18 cellular contexts compared by ENCODE assay signal in genomic region chr16:89102777-89103073, GRCh38. TPM values are rescaled to one million over a fixed set of nuclear protein-coding genes. Genes with fewer than 3 reads are reported as not detected.
DNase-seq lines count a peak whose midpoint lies in the region; ATAC-seq, FAIRE-seq and TF ChIP-seq lines count a peak whose summit lies in the region.
"Had no signal": no experiment of that assay in that cellular context is flagged by ENCODE, and none has a peak within 500 bp of the region (broad histone marks: within the 10 kb centered on the region; RNA-seq: fewer than 3 reads in every experiment).

No MANE protein-coding gene starts in this region.

- peak in 2 of 3 donors; percentile 39 to 50 for DNase-seq in right cardiac atrium
- DNase-seq in heart right ventricle, result no peak
- no peak for DNase-seq in T-helper 17 cell
- DNase-seq in frontal cortex (ENCODE audit: low spot score in 2 of 2), result no peak
- no peak for DNase-seq in NAMALWA (ENCODE audit: low spot score)
- DNase-seq in endothelial cell (ENCODE audit: low spot score), result no peak
- DNase-seq: DMS153; EL; MM.1S; NCI-H1105 treated with DMSO at 0.1 percent for 48 hours; NCI-H69; NK-92 treated with Interleukin-12 subunit alpha and Interleukin-12 subunit beta, amount 100 ng/mL, for 24 hours; OCI-M1 had no signal

- no peaks in the 10 kb centered on the region for H3K9me3 ChIP-seq in right cardiac atrium (ENCODE audit: control insufficient read depth, low read length)
- no peaks in the 10 kb centered on the region for H3K9me3 ChIP-seq in heart right ventricle
- H3K9me3 ChIP-seq in T-helper 17 cell (ENCODE audit: control insufficient read depth, low read length, poor library complexity, severe bottlenecking), result no peaks in the 10 kb centered on the region
- no peaks in the 10 kb centered on the region for H3K9me3 ChIP-seq in mucosa of rectum (ENCODE audit: control insufficient read depth in 2 of 2, low read length in 2 of 2)

- TF ChIP-seq CTCF in heart right ventricle (IDR thresholded peaks at IDR 0.05), result no peak
- TF ChIP-seq CTCF in endothelial cell (IDR thresholded peaks at IDR 0.05; ENCODE audit: unreplicated experiment), result no peak

- no peak overlapping the region for H3K4me3 Mint-ChIP-seq in T-helper 17 cell
- no peak overlapping the region for H3K4me3 Mint-ChIP-seq in endothelial cell (ENCODE audit: unreplicated experiment)
- H3K4me3 Mint-ChIP-seq: B cell, GM23338 had no signal

- H3K4me1 Mint-ChIP-seq in T-helper 17 cell (peaks cover 21% of the 10 kb centered on the region), endothelial cell (ENCODE audit: unreplicated experiment) (no peaks in the 10 kb centered on the region)

- no peaks in the 10 kb centered on the region for H3K9me3 Mint-ChIP-seq in endothelial cell (ENCODE audit: unreplicated experiment)
- H3K9me3 Mint-ChIP-seq: GM23338 had no signal

- H3K4me1 ChIP-seq in right cardiac atrium (ENCODE audit: control insufficient read depth, insufficient read depth, low read length) (no peaks in the 10 kb centered on the region), heart right ventricle (peaks cover 0 to 23% (median 0%) of the 10 kb centered on the region in 9 donors), mucosa of rectum (ENCODE audit: control insufficient read depth in 2 of 2, insufficient read depth in 2 of 2, low read length in 2 of 2) (peaks cover 59 to 61% of the 10 kb centered on the region in 2 donors)

- peaks cover 14% of the 10 kb centered on the region for H3K36me3 Mint-ChIP-seq in T-helper 17 cell (ENCODE audit: low read depth)
- H3K36me3 Mint-ChIP-seq in endothelial cell (ENCODE audit: low read depth, unreplicated experiment), result peaks cover 32% of the 10 kb centered on the region

- peaks cover 0 to 89% (median 30%) of the 10 kb centered on the region in 9 donors for H3K36me3 ChIP-seq in heart right ventricle
- peaks cover 32 to 61% of the 10 kb centered on the region in 2 donors for H3K36me3 ChIP-seq in mucosa of rectum (ENCODE audit: control insufficient read depth in 2 of 2, insufficient read depth in 2 of 2, low read length in 2 of 2)

- intact Hi-C loops in right cardiac atrium (cut with DNase I), result no loop called here
- intact Hi-C loops in heart right ventricle (cut with DNase I), result no loop called here

- H3K27me3 ChIP-seq in right cardiac atrium (ENCODE audit: control insufficient read depth, insufficient read depth) (no peaks in the 10 kb centered on the region), heart right ventricle (no peaks in the 10 kb centered on the region), mucosa of rectum (ENCODE audit: control insufficient read depth in 2 of 2, insufficient read depth in 2 of 2, low read length in 2 of 2) (no peaks in the 10 kb centered on the region)

- peak overlapping the region; percentile 38 to 48 for H3K9ac ChIP-seq in mucosa of rectum (ENCODE audit: low read depth in 1 of 2, low read length in 2 of 2)
- H3K9ac ChIP-seq: KMS-11 had no signal

- H3K27ac ChIP-seq in right cardiac atrium (ENCODE audit: low read length) (no peak overlapping the region), heart right ventricle (no peak overlapping the region), mucosa of rectum (ENCODE audit: low read depth in 2 of 2, low read length in 2 of 2) (peak overlapping the region; percentile 91 to 95)
- H3K27ac ChIP-seq: KMS-11, RWPE1 had no signal

- H3K4me3 ChIP-seq in right cardiac atrium (ENCODE audit: low read length) (no peak overlapping the region), heart right ventricle (no peak overlapping the region), mucosa of rectum (ENCODE audit: low read length in 2 of 2) (peak overlapping the region; percentile 46 to 48)
- H3K4me3 ChIP-seq: GM23338 had no signal

- H3K27ac Mint-ChIP-seq in T-helper 17 cell, result peak overlapping the region; percentile 21
- H3K27ac Mint-ChIP-seq in endothelial cell (ENCODE audit: unreplicated experiment), result no peak overlapping the region
- H3K27ac Mint-ChIP-seq: B cell, GM23338 had no signal

- H3K27me3 Mint-ChIP-seq in T-helper 17 cell (no peaks in the 10 kb centered on the region), endothelial cell (ENCODE audit: unreplicated experiment) (no peaks in the 10 kb centered on the region)
- H3K27me3 Mint-ChIP-seq: B cell had no signal

- FAIRE-seq in frontal cortex (lab: Jason Lieb, UNC), result no peak

- 96% methylated on average over 15 of the region's 15 CpGs for WGBS in right cardiac atrium
- 96 to 98% methylated on average over 15 of the region's 15 CpGs for WGBS in heart right ventricle, 2 donors

- ATAC-seq in right cardiac atrium, result no peak
- ATAC-seq in heart right ventricle, result no peak
- ATAC-seq in T-helper 17 cell, result no peak
- ATAC-seq: GM23338 had no signal

RNA-seq across cellular contexts. Expression of gene ACSF3, which starts 9.1 kb away (rescaled TPM):
- total RNA-seq in right cardiac atrium, result 10 to 100 TPM; 13.9 to 22.4 (median 16.7) TPM
- polyA plus RNA-seq in right cardiac atrium, result 16.4 TPM
- 10 to 100 TPM; 11.0 to 22.5 (median 17.8) TPM for total RNA-seq in heart right ventricle
- polyA plus RNA-seq in heart right ventricle, result 10 to 100 TPM; 14.7 to 36.9 TPM
- 10 to 100 TPM; 48.0 to 53.6 TPM for total RNA-seq in T-helper 17 cell
- total RNA-seq in frontal cortex, result 9.0 TPM
- total RNA-seq in endothelial cell (ENCODE audit: unreplicated experiment), result 28.2 TPM

Comparison
In these comparisons a context has a peak if more than half of its experiments do, and no peak if none do; other contexts are left out.
1. DNase-seq: peak in right cardiac atrium (2 of 3); none in heart right ventricle (0 of 2), T-helper 17 cell (0 of 3), frontal cortex (0 of 2), NAMALWA (single experiment) and endothelial cell (single experiment).
2. H3K27ac ChIP-seq: peak in mucosa of rectum (2 of 2); none in right cardiac atrium (single experiment) and heart right ventricle (0 of 10).
3. H3K4me3 ChIP-seq: peak in mucosa of rectum (2 of 2); none in right cardiac atrium (single experiment) and heart right ventricle (0 of 10).